ENCODE assay signal across 18 cellular contexts in the genomic region with DNA sequence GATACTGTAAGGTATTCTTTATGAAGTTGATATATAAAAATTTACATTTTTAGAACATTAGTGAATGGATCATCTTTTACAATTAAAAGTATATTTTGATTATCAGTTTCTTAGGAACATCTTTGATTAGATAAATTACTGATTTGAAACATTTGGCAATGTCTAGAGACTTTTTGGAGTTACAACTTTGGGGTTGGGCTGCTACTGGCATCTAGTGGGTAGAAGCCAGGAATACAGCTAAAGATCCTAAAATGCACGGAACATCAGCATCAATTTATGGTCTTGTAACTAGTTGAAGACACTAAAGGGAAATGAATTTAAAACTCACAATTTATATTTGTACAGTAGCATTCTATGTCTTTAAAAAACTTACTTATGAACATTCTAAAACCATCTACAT. TPM values are rescaled to one million over a fixed set of nuclear protein-coding genes. Genes with fewer than 3 reads are reported as not detected.
A peak's percentile ranks its signal among the peaks of the same experiment; 100 is the strongest.
DNase-seq lines count a peak whose midpoint lies in the region; ATAC-seq and TF ChIP-seq lines count a peak whose summit lies in the region.
"Had no signal": no experiment of that assay in that cellular context is flagged by ENCODE, and none has a peak within 500 bp of the region (broad histone marks: within the 10 kb centered on the region; RNA-seq: fewer than 3 reads in every experiment).

No MANE protein-coding gene starts in this region.

- H3K36me3 Mint-ChIP-seq in HFFc6 (ENCODE audit: low read depth) (peaks cover 21% of the 10 kb centered on the region), nephron (ENCODE audit: low read depth) (peaks cover 28% of the 10 kb centered on the region), T-helper 17 cell (ENCODE audit: low read depth) (peaks cover 2% of the 10 kb centered on the region)
- H3K36me3 Mint-ChIP-seq: IgD-negative memory B cell had no signal

- TF ChIP-seq CTCF in HFFc6 (IDR thresholded peaks at IDR 0.05) (peak; percentile 41), brain microvascular endothelial cell (IDR thresholded peaks at IDR 0.05; ENCODE audit: low read depth, low read length, missing control alignments) (peak; percentile 25), nephron (IDR thresholded peaks at IDR 0.05; ENCODE audit: unreplicated experiment in 3 of 3) (peak in 2 of 3 experiments; percentile 4 to 17)

- no peak for ATAC-seq in T-helper 17 cell
- ATAC-seq: activated CD8-positive, alpha-beta T cell treated with anti-CD3 and anti-CD28 coated beads, Interleukin-2, amount 10 ng/mL, durations not matched to agents 7 days and 5 days; esophagus mucosa; left ventricle myocardium superior; naive thymus-derived CD4-positive, alpha-beta T cell had no signal

- H3K4me3 Mint-ChIP-seq in HFFc6: no peak overlapping the region
- H3K4me3 Mint-ChIP-seq in nephron: no peak overlapping the region
- no peak overlapping the region for H3K4me3 Mint-ChIP-seq in T-helper 17 cell
- H3K4me3 Mint-ChIP-seq: activated CD8-positive, alpha-beta T cell treated with anti-CD3 and anti-CD28 coated beads, Interleukin-2, amount 10 ng/mL, durations not matched to agents 7 days and 5 days; activated T-helper 1 cell treated with anti-CD3 and anti-CD28 coated beads, Interleukin-12 subunit alpha, Interleukin-12 subunit beta, Interleukin-2, Interleukin-4 antibody, amounts not matched to agents 30 ng/mL and 10 ng/mL and 1 ng/mL, durations not matched to agents 14 hours and 24 hours and 36 hours; IgD-negative memory B cell; naive thymus-derived CD4-positive, alpha-beta T cell had no signal

- no peak overlapping the region for H3K27ac Mint-ChIP-seq in HFFc6
- H3K27ac Mint-ChIP-seq in nephron: no peak overlapping the region
- H3K27ac Mint-ChIP-seq in T-helper 17 cell: no peak overlapping the region
- H3K27ac Mint-ChIP-seq: activated CD8-positive, alpha-beta T cell treated with anti-CD3 and anti-CD28 coated beads, Interleukin-2, amount 10 ng/mL, durations not matched to agents 7 days and 5 days; activated T-helper 1 cell treated with anti-CD3 and anti-CD28 coated beads, Interleukin-12 subunit alpha, Interleukin-12 subunit beta, Interleukin-2, Interleukin-4 antibody, amounts not matched to agents 30 ng/mL and 10 ng/mL and 1 ng/mL, durations not matched to agents 14 hours and 24 hours and 36 hours; IgD-negative memory B cell had no signal

- peaks cover 52% of the 10 kb centered on the region for H3K36me3 ChIP-seq in brain microvascular endothelial cell (replicated peaks)

- H3K27me3 Mint-ChIP-seq in HFFc6 (ENCODE audit: insufficient read depth) (peaks cover 3% of the 10 kb centered on the region; the same call in 1 of the 2 replicates), nephron (ENCODE audit: low read depth) (no peaks in the 10 kb centered on the region), T-helper 17 cell (no peaks in the 10 kb centered on the region)
- H3K27me3 Mint-ChIP-seq: IgD-negative memory B cell; naive thymus-derived CD4-positive, alpha-beta T cell had no signal

- H3K4me3 ChIP-seq in brain microvascular endothelial cell (ENCODE audit: low read depth, low read length): no peak overlapping the region

- H3K9me3 ChIP-seq in T-helper 17 cell (ENCODE audit: control insufficient read depth, low read length, poor library complexity, severe bottlenecking): no peaks in the 10 kb centered on the region

- no peaks in the 10 kb centered on the region for H3K4me1 Mint-ChIP-seq in HFFc6 (ENCODE audit: low read depth)
- H3K4me1 Mint-ChIP-seq in nephron: no peaks in the 10 kb centered on the region
- H3K4me1 Mint-ChIP-seq in T-helper 17 cell: peaks cover 9% of the 10 kb centered on the region
- H3K4me1 Mint-ChIP-seq: IgD-negative memory B cell had no signal

- in situ Hi-C loops in brain microvascular endothelial cell (cut with HindIII; ENCODE audit: low pct_ligation_motif_present, low sequenced_read_pairs): loop anchor here (25.0 kb wide), 1 partner anchor 108 kb away; no protein-coding TSS in a partner anchor

- H3K9me3 Mint-ChIP-seq in HFFc6: no peaks in the 10 kb centered on the region
- no peaks in the 10 kb centered on the region for H3K9me3 Mint-ChIP-seq in nephron
- H3K9me3 Mint-ChIP-seq: activated T-helper 1 cell treated with anti-CD3 and anti-CD28 coated beads, Interleukin-12 subunit alpha, Interleukin-12 subunit beta, Interleukin-2, Interleukin-4 antibody, amounts not matched to agents 30 ng/mL and 10 ng/mL and 1 ng/mL, durations not matched to agents 14 hours and 24 hours and 36 hours; IgD-negative memory B cell; naive thymus-derived CD4-positive, alpha-beta T cell had no signal

- H3K27me3 ChIP-seq in brain microvascular endothelial cell (replicated peaks): no peaks in the 10 kb centered on the region

- no peak overlapping the region for H3K27ac ChIP-seq in brain microvascular endothelial cell

- DNase-seq in EH (ENCODE audit: low read depth) (peak; percentile 28), HFFc6 (no peak), brain microvascular endothelial cell (no peak), T-helper 17 cell (no peak), ecto neural progenitor cell (ENCODE audit: low spot score) (no peak), mucosa of gallbladder (ENCODE audit: low spot score) (no peak)
- DNase-seq: activated CD8-positive, alpha-beta T cell treated with anti-CD3 and anti-CD28 coated beads, Interleukin-2, amount 10 ng/mL, durations not matched to agents 7 days and 5 days; COR-L47; GOT3; left ventricle myocardium superior; naive thymus-derived CD4-positive, alpha-beta T cell; NCI-H1105; NK-92 treated with Interleukin-12 subunit alpha and Interleukin-12 subunit beta, amount 100 ng/mL, for 24 hours; stimulated activated CD4-positive, alpha-beta T cell treated with anti-CD3 and anti-CD28 coated beads, Interleukin-15, amount 100 ng/mL, for 24 hours had no signal

RNA-seq across cellular contexts. Expression of a gene that starts 19.9 kb away (rescaled TPM):
- total RNA-seq in HFFc6 (2021; fragmentation: NEBNext Ultra II Directional; extraction: Animal tissue kit (Norgen Biotek cat#: 25700)): 100 to 1,000 TPM; 156 to 175 (median 165) TPM
- 10 to 100 TPM; 22.9 to 29.4 TPM for total RNA-seq in T-helper 17 cell
- total RNA-seq in mucosa of gallbladder: 52.3 TPM

RNA-seq across cellular contexts. Expression of a gene that starts 40.0 kb away (rescaled TPM):
- 1 to 10 TPM; 2.2 to 4.3 (median 2.8) TPM for total RNA-seq in HFFc6 (2021; fragmentation: NEBNext Ultra II Directional; extraction: Animal tissue kit (Norgen Biotek cat#: 25700))
- total RNA-seq in T-helper 17 cell: 10 to 100 TPM; 10.8 to 11.7 TPM
- 59.3 TPM for total RNA-seq in mucosa of gallbladder
